9 cellular contexts compared by ENCODE assay signal in the genomic region with DNA sequence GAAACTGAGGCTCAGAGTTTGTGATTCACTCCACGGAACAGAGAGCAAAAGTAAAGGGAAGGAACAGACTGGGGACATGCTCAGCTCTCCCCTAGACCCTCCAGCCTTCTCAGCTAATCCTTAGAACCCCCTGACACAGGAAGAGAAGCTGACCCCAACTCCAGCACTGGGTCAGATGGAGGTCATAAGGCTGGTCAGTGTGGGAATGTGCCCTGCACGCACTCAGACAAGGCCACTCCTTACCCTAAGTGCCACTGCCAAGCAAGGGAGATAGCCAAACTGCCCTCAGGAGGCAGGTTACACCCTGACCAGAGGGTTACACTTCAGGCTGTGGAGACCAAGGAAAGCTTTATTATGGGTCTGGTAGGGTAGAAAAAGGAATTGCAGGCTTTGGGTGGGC. TPM values are rescaled to one million over a fixed set of nuclear protein-coding genes. Genes with fewer than 3 reads are reported as not detected.
A peak's percentile ranks its signal among the peaks of the same experiment; 100 is the strongest.
DNase-seq lines count a peak whose midpoint lies in the region; ATAC-seq and TF ChIP-seq lines count a peak whose summit lies in the region.
"Had no signal": no experiment of that assay in that cellular context is flagged by ENCODE, and none has a peak within 500 bp of the region (broad histone marks: within the 10 kb centered on the region; RNA-seq: fewer than 3 reads in every experiment).

No MANE protein-coding gene starts in this region.

- H3K9ac ChIP-seq in endodermal cell (ENCODE audit: extremely low read depth, low read length, poor library complexity, severe bottlenecking), result peak overlapping the region; percentile 96

- H3K4me3 Mint-ChIP-seq in Caco-2 (ENCODE audit: unreplicated experiment) (peak overlapping the region; percentile 93), endodermal cell (peak overlapping the region; percentile 100)

- H3K27ac Mint-ChIP-seq in Caco-2 (ENCODE audit: unreplicated experiment), result peak overlapping the region; percentile 99
- peak overlapping the region; percentile 100 for H3K27ac Mint-ChIP-seq in endodermal cell

- intact Hi-C loops in Caco-2 (cut with micrococcal nuclease; ENCODE audit: unreplicated experiment) (no loop called here), OCI-LY7 (cut with micrococcal nuclease; ENCODE audit: unreplicated experiment) (loop anchor here (2.0 kb wide), 1 partner anchor 20 kb away; the partner anchor contains the start of genes ABHD14A and ABHD14B), left colon (cut with DNase I, micrococcal nuclease) (no loop called here), posterior cingulate gyrus (cut with DNase I) (no loop called here)

- DNase-seq in Caco-2 (no peak), OCI-LY7 (ENCODE audit: low spot score) (no peak), endodermal cell (no peak), NCI-H2107 (lab: John Stamatoyannopoulos, UW) (no peak), left colon (no peak), posterior cingulate gyrus (no peak), NCI-H2227 treated with DMSO at 0.1 percent for 48 hours (lab: John Stamatoyannopoulos, UW) (no peak)
- DNase-seq: NCI-H146 had no signal

- H3K4me2 ChIP-seq in OCI-LY7 (ENCODE audit: low read length), result peak overlapping the region; percentile 96

- H3K9me2 ChIP-seq in OCI-LY7 (ENCODE audit: insufficient read depth, low read length), result no peaks in the 10 kb centered on the region

- TF ChIP-seq CTCF in Caco-2 (IDR thresholded peaks at IDR 0.05; ENCODE audit: insufficient read depth in 1 of 2, low read depth in 1 of 2, low read length in 1 of 2, severe bottlenecking in 1 of 2, unreplicated experiment in 1 of 2), result no peak
- TF ChIP-seq CTCF in OCI-LY7 (conservative IDR thresholded peaks at IDR 0.05; ENCODE audit: low read length), result no peak
- TF ChIP-seq CTCF in endodermal cell (conservative IDR thresholded peaks at IDR 0.05), result no peak

- peak overlapping the region; percentile 60 for H3K27ac ChIP-seq in OCI-LY7 (ENCODE audit: low read depth, low read length, poor library complexity, severe bottlenecking)
- H3K27ac ChIP-seq in endodermal cell (ENCODE audit: low read depth, low read length), result no peak overlapping the region

- H3K4me1 Mint-ChIP-seq in Caco-2 (ENCODE audit: low read depth, unreplicated experiment), result peaks cover 9% of the 10 kb centered on the region
- peaks cover 23% of the 10 kb centered on the region for H3K4me1 Mint-ChIP-seq in endodermal cell

- peaks cover 27% of the 10 kb centered on the region for H3K79me2 ChIP-seq in OCI-LY7 (ENCODE audit: insufficient read depth, low read depth, low read length)

- H3K36me3 ChIP-seq in Caco-2 (ENCODE audit: control insufficient read depth, insufficient read depth, low read length) (peaks cover 8% of the 10 kb centered on the region), OCI-LY7 (ENCODE audit: insufficient read depth, low read length) (peaks cover 44% of the 10 kb centered on the region), endodermal cell (ENCODE audit: control insufficient read depth, insufficient read depth, low read length) (peaks cover 32% of the 10 kb centered on the region), neuron (ENCODE audit: insufficient read depth, low read length) (peaks cover 32% of the 10 kb centered on the region)

- CTCF ChIA-PET in Caco-2 (lab: Charles Lee), result no interaction called here
- CTCF ChIA-PET in OCI-LY7 (lab: Charles Lee; ENCODE audit: unreplicated experiment), result no interaction called here

- H3K4me3 ChIP-seq in Caco-2 (ENCODE audit: low read depth, low read length) (peak overlapping the region; percentile 60), OCI-LY7 (ENCODE audit: low read depth, low read length, poor library complexity, severe bottlenecking) (peak overlapping the region; percentile 96), endodermal cell (ENCODE audit: low read length) (peak overlapping the region; percentile 94), neuron (ENCODE audit: low read length) (peak overlapping the region; percentile 90)

- POLR2A ChIA-PET in Caco-2 (lab: Charles Lee), result interaction anchor here (0.7 to 1.9 kb wide), 2 partner anchors 12 to 302 kb away, joined by 3 to 30 read pairs; partner anchors contain the start of gene ACY1
- POLR2A ChIA-PET in OCI-LY7 (lab: Charles Lee), result interaction anchor here (0.7 to 2.4 kb wide), 4 partner anchors 21 to 190 kb away, joined by 3 to 11 read pairs (median 3); partner anchors contain the start of genes ABHD14B, PARP3 and RRP9

- WGBS in endodermal cell (ENCODE audit: insufficient coverage in 1 of 2, insufficient read length in 1 of 2), 2 experiments, result 87 to 92% methylated on average over 2 of the region's 2 CpGs

- H3K27me3 ChIP-seq in Caco-2 (replicated peaks; ENCODE audit: control insufficient read depth, insufficient read depth, low read length) (no peaks in the 10 kb centered on the region), endodermal cell (ENCODE audit: control insufficient read depth, insufficient read depth, low read length, poor library complexity, severe bottlenecking) (no peaks in the 10 kb centered on the region), neuron (ENCODE audit: insufficient read depth, low read length) (no peaks in the 10 kb centered on the region)

- ATAC-seq in left colon, result no peak

- peaks cover 12% of the 10 kb centered on the region; the same call in 1 of the 2 replicates for H4K20me1 ChIP-seq in OCI-LY7 (ENCODE audit: insufficient read depth, low read length)

- H3K9me3 ChIP-seq in Caco-2, result no peaks in the 10 kb centered on the region
- no peaks in the 10 kb centered on the region for H3K9me3 ChIP-seq in OCI-LY7 (ENCODE audit: low read length)
- no peaks in the 10 kb centered on the region for H3K9me3 ChIP-seq in endodermal cell (ENCODE audit: control insufficient read depth, low read length)
- H3K9me3 ChIP-seq in neuron (ENCODE audit: low read length), result no peaks in the 10 kb centered on the region

- H3K9me3 Mint-ChIP-seq in Caco-2 (ENCODE audit: unreplicated experiment) (no peaks in the 10 kb centered on the region), endodermal cell (no peaks in the 10 kb centered on the region)

- no TSS peak for BruUV-seq in Caco-2 (replicated peaks; lab: Mats Ljungman, UMichigan)
- BruUV-seq in OCI-LY7 (replicated peaks; lab: Mats Ljungman, UMichigan), result no TSS peak

- H3K27me3 Mint-ChIP-seq in Caco-2 (ENCODE audit: insufficient read depth, unreplicated experiment) (no peaks in the 10 kb centered on the region), endodermal cell (ENCODE audit: insufficient read depth) (no peaks in the 10 kb centered on the region)

- H3K36me3 Mint-ChIP-seq in Caco-2 (ENCODE audit: insufficient read depth, unreplicated experiment) (peaks cover 56% of the 10 kb centered on the region), endodermal cell (ENCODE audit: low read depth) (peaks cover 45% of the 10 kb centered on the region)

- H2AFZ ChIP-seq in OCI-LY7 (ENCODE audit: low read length) (no peak overlapping the region), neuron (ENCODE audit: low read depth, low read length) (no peak overlapping the region)

- peaks cover 18% of the 10 kb centered on the region for H3K4me1 ChIP-seq in Caco-2
- H3K4me1 ChIP-seq in OCI-LY7 (ENCODE audit: insufficient read depth, low read length, poor library complexity, severe bottlenecking), result peaks cover 29% of the 10 kb centered on the region
- peaks cover 12% of the 10 kb centered on the region for H3K4me1 ChIP-seq in endodermal cell (ENCODE audit: control insufficient read depth, insufficient read depth, low read length)
- H3K4me1 ChIP-seq in neuron (ENCODE audit: insufficient read depth, low read length), result peaks cover 14% of the 10 kb centered on the region

RNA-seq across cellular contexts. Expression of gene RPL29, which starts 1.2 kb away (rescaled TPM):
- total RNA-seq in Caco-2 (2022) (976 and 995 TPM in 2 replicates), OCI-LY7 (2022) (1,513 and 1,535 TPM in 2 replicates), endodermal cell (1,000 to 10,000 TPM; 1,325 to 1,600 TPM), left colon (100 to 1,000 TPM; 894 to 910 TPM)
- 1,739 and 1,781 TPM in 2 replicates for total RNA-seq in OCI-LY7 (2014; rRNA removed; shearing (Covaris generic))
- 1,775 TPM for polyA plus RNA-seq in endodermal cell (2013, experiment 1 of 2)
- polyA plus RNA-seq in endodermal cell (2013, experiment 2 of 2), result 1,656 TPM

RNA-seq across cellular contexts. Expression of gene ACY1, which starts 11.2 kb away (rescaled TPM):
- total RNA-seq in Caco-2 (2022) (62.4 and 67.9 TPM in 2 replicates), OCI-LY7 (2022) (4.0 and 5.6 TPM in 2 replicates), endodermal cell (10 to 100 TPM; 58.2 to 69.4 TPM), left colon (100 to 1,000 TPM; 153 to 160 TPM)
- total RNA-seq in OCI-LY7 (2014; rRNA removed; shearing (Covaris generic)), result 0.54 and 3.3 TPM in 2 replicates
- polyA plus RNA-seq in endodermal cell (2013, experiment 1 of 2), result 26.0 TPM
- polyA plus RNA-seq in endodermal cell (2013, experiment 2 of 2), result 22.8 TPM

RNA-seq across cellular contexts. Expression of gene ABHD14A, which starts 19.7 kb away (rescaled TPM):
- 14.0 and 16.3 TPM in 2 replicates for total RNA-seq in Caco-2 (2022)
- total RNA-seq in OCI-LY7 (2014; rRNA removed; shearing (Covaris generic)), result 3.7 and 7.5 TPM in 2 replicates
- total RNA-seq in OCI-LY7 (2022), result 8.9 and 10.5 TPM in 2 replicates
- total RNA-seq in endodermal cell, result 10 to 100 TPM in 1 of 2 donors, 1 to 10 TPM in 1; 9.6 to 10.1 TPM
- polyA plus RNA-seq in endodermal cell (2013, experiment 1 of 2), result 14.9 TPM
- 15.1 TPM for polyA plus RNA-seq in endodermal cell (2013, experiment 2 of 2)
- 1 to 10 TPM; 6.1 to 8.6 TPM for total RNA-seq in left colon

RNA-seq across cellular contexts. Expression of gene ABHD14B, which starts 20.7 kb away (rescaled TPM):
- 26.8 and 29.0 TPM in 2 replicates for total RNA-seq in Caco-2 (2022)
- total RNA-seq in OCI-LY7 (2014; rRNA removed; shearing (Covaris generic)), result 11.3 and 16.1 TPM in 2 replicates
- 40.1 and 41.4 TPM in 2 replicates for total RNA-seq in OCI-LY7 (2022)
- total RNA-seq in endodermal cell, result 10 to 100 TPM; 11.4 to 12.9 TPM
- polyA plus RNA-seq in endodermal cell (2013, experiment 1 of 2), result 10.4 TPM
- polyA plus RNA-seq in endodermal cell (2013, experiment 2 of 2), result 8.6 TPM
- 10 to 100 TPM; 81.5 to 96.7 TPM for total RNA-seq in left colon

RNA-seq across cellular contexts. Expression of gene PCBP4, which starts 27.3 kb away (rescaled TPM):
- total RNA-seq in Caco-2 (2022) (42.3 and 46.5 TPM in 2 replicates), OCI-LY7 (2022) (12.5 and 14.4 TPM in 2 replicates), endodermal cell (10 to 100 TPM; 54.1 to 68.1 TPM), left colon (10 to 100 TPM; 23.3 to 27.4 TPM)
- total RNA-seq in OCI-LY7 (2014; rRNA removed; shearing (Covaris generic)), result 1.4 and 2.0 TPM in 2 replicates
- 184 TPM for polyA plus RNA-seq in endodermal cell (2013, experiment 1 of 2)
- 158 TPM for polyA plus RNA-seq in endodermal cell (2013, experiment 2 of 2)
